Comparison of ENCODE assay signal across 9 cellular contexts in the genomic region with DNA sequence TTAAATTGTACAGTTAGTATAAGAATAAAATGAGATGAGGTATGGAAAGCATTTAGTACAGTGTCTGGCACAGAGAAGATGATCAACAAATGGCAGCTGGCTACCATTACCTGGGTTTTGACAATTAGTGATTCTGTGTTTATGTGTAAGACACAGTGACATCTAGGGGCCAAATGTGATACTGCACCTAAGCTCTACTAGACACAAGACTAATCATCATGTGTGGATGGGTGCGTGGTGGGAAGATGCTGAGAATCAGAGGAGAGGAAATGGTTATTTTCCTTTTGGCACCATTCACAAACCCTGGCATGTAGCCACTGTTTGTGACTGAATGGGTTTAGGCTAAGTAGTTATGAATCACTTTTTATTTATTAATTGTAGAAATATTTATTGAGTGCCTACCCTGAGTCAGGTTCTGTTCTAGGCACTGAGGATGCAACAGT.
DNase-seq lines count a peak whose midpoint lies in the region; FAIRE-seq and TF ChIP-seq lines count a peak whose summit lies in the region.
"Had no signal": no experiment of that assay in that cellular context is flagged by ENCODE, and none has a peak within 500 bp of the region (broad histone marks: within the 10 kb centered on the region; RNA-seq: fewer than 3 reads in every experiment).

No MANE protein-coding gene starts in this region.

- no peak overlapping the region for H3K4ac ChIP-seq in mesendoderm (ENCODE audit: low read depth, low read length)

- intact Hi-C loops in stomach (cut with DNase I; ENCODE audit: low total_unique reads), result no loop called here

- no peak overlapping the region for H4K8ac ChIP-seq in mesendoderm (ENCODE audit: low read depth, low read length)

- FAIRE-seq in D721Med (lab: Jason Lieb, UNC), result no peak

- TF ChIP-seq CTCF in D721Med (IDR thresholded peaks at IDR 0.05; ENCODE audit: insufficient read depth, missing control alignments), result peak; percentile 24
- peak; percentile 58 for TF ChIP-seq CTCF in HFF-Myc (IDR thresholded peaks at IDR 0.05; ENCODE audit: low read depth, low read length, missing control alignments)
- peak; percentile 57 for TF ChIP-seq CTCF in astrocyte of the spinal cord (IDR thresholded peaks at IDR 0.05; ENCODE audit: low read depth, low read length)
- TF ChIP-seq CTCF in stomach (IDR thresholded peaks at IDR 0.05), result no peak

- H3K9me3 ChIP-seq in stomach, result peaks cover 6 to 24% (median 16%) of the 10 kb centered on the region in 4 donors

- DNase-seq in D721Med (ENCODE audit: insufficient read length, low spot score) (no peak), HFF-Myc (ENCODE audit: extremely low read depth, low read depth) (peak; percentile 29), astrocyte of the spinal cord (ENCODE audit: low read depth, low spot score) (no peak), mesendoderm (peak; percentile 66), stomach (no peak), NOMO-1 treated with dmso at 0.1 percent for 144 hours (lab: John Stamatoyannopoulos, UW; ENCODE audit: unreplicated experiment) (no peak), SHP77 (lab: John Stamatoyannopoulos, UW) (no peak)
- DNase-seq: NCI-H526 treated with DMSO at 0.1 percent for 48 hours, occipital lobe had no signal

- no peak overlapping the region for H3K18ac ChIP-seq in mesendoderm (ENCODE audit: low read length)

- TF ChIP-seq POLR2A in stomach (IDR thresholded peaks at IDR 0.05), result no peak

- no peak overlapping the region for H2BK15ac ChIP-seq in mesendoderm (replicated peaks; ENCODE audit: low read depth)

- H3K79me1 ChIP-seq in mesendoderm (ENCODE audit: low read length), result no peaks in the 10 kb centered on the region

- no peak overlapping the region for H2AK5ac ChIP-seq in mesendoderm (ENCODE audit: low read length)

- no peak overlapping the region for H4K5ac ChIP-seq in mesendoderm (ENCODE audit: low read length)

- H3K27me3 ChIP-seq in mesendoderm (ENCODE audit: insufficient read depth, low read length, poor library complexity) (no peaks in the 10 kb centered on the region), stomach (peaks cover 0 to 5% (median 0%) of the 10 kb centered on the region in 3 donors)

- H3K4me3 ChIP-seq in HFF-Myc (replicated peaks; ENCODE audit: low read depth, low read length), result no peak overlapping the region
- H3K4me3 ChIP-seq in astrocyte of the spinal cord (ENCODE audit: low read depth, low read length), result no peak overlapping the region
- H3K4me3 ChIP-seq in mesendoderm (ENCODE audit: low read length), result no peak overlapping the region
- no peak overlapping the region for H3K4me3 ChIP-seq in stomach

- no peak overlapping the region for H2BK120ac ChIP-seq in mesendoderm (ENCODE audit: low read depth, low read length)

- H3K4me1 ChIP-seq in mesendoderm (ENCODE audit: control insufficient read depth, low read depth, low read length), result peaks cover 7% of the 10 kb centered on the region
- no peaks in the 10 kb centered on the region for H3K4me1 ChIP-seq in stomach

- in situ Hi-C loops in astrocyte of the spinal cord (cut with HindIII; ENCODE audit: low sequenced_read_pairs), result no loop called here

- H3K36me3 ChIP-seq in mesendoderm (ENCODE audit: control insufficient read depth, insufficient read depth, low read length) (no peaks in the 10 kb centered on the region), stomach (no peaks in the 10 kb centered on the region)

- H3K79me2 ChIP-seq in mesendoderm (ENCODE audit: control insufficient read depth, insufficient read depth, low read length), result no peaks in the 10 kb centered on the region

- H3K56ac ChIP-seq in mesendoderm (ENCODE audit: low read length), result no peak overlapping the region

- TF ChIP-seq EP300 in stomach (IDR thresholded peaks at IDR 0.05), result no peak

- H2BK5ac ChIP-seq in mesendoderm (ENCODE audit: low read length), result no peak overlapping the region

- H3K4me2 ChIP-seq in mesendoderm (ENCODE audit: low read length), result no peak overlapping the region

- no peak overlapping the region for H3K23ac ChIP-seq in mesendoderm (ENCODE audit: low read length)

- no peak overlapping the region for H3K9ac ChIP-seq in mesendoderm (ENCODE audit: low read length)

- H3K27ac ChIP-seq in mesendoderm (ENCODE audit: low read depth, low read length) (no peak overlapping the region), stomach (no peak overlapping the region)

- WGBS in mesendoderm (ENCODE audit: extremely low coverage, insufficient coverage, low lambda C conversion rate), result no CpG with 5 or more reads among the region's 1 CpG
- 76 to 100% (median 89%) methylated on average over 1 of the region's 1 CpG for WGBS in stomach, 5 donors

Comparison
In these comparisons a context has a peak if more than half of its experiments do, and no peak if none do; other contexts are left out.
1. DNase-seq: peak in HFF-Myc (single experiment) and mesendoderm (single experiment); none in D721Med (single experiment), astrocyte of the spinal cord (single experiment), stomach (single experiment), NOMO-1 treated with dmso at 0.1 percent for 144 hours (single experiment) and SHP77 (0 of 2).
2. CTCF ChIP-seq: peak in D721Med (single experiment), HFF-Myc (single experiment) and astrocyte of the spinal cord (single experiment); none in stomach (0 of 7).